Comparison of ENCODE assay signal across 15 cellular contexts in the genomic region with DNA sequence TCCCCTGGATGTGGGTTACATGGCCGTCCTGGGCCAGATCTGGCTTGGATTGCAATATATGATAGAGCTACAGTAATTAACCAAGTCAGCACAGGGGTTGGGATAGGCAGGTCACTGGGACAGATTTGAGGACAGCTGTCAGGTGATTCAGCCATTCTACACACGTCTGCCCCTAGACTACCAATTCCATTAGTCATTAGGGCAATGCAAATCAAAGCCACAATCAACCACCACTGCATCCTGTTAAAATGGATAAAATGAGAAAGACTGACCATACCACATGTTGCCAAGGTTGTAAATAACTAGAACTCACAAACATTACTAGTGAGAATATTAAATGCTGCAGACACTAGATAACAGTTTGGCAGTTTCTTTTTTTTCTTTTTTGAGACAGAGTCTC. TPM values are rescaled to one million over a fixed set of nuclear protein-coding genes. Genes with fewer than 3 reads are reported as not detected.
DNase-seq lines count a peak whose midpoint lies in the region; ATAC-seq and TF ChIP-seq lines count a peak whose summit lies in the region.
"Had no signal": no experiment of that assay in that cellular context is flagged by ENCODE, and none has a peak within 500 bp of the region (broad histone marks: within the 10 kb centered on the region; RNA-seq: fewer than 3 reads in every experiment).

No MANE protein-coding gene starts in this region.

- H3K27me3 Mint-ChIP-seq in activated CD8-positive, alpha-beta memory T cell treated with anti-CD3 and anti-CD28 coated beads, Interleukin-2, amount 10 ng/mL, durations not matched to agents 7 days and 5 days, result no peaks in the 10 kb centered on the region
- no peaks in the 10 kb centered on the region for H3K27me3 Mint-ChIP-seq in stimulated activated memory B cell treated with anti-CD40 and anti-IgM and Interleukin-4, amounts not matched to agents 10 μg/mL and 1 μg/mL and 100 μg/mL, for 72 hours
- H3K27me3 Mint-ChIP-seq: activated naive CD8-positive, alpha-beta T cell treated with anti-CD3 and anti-CD28 coated beads, Interleukin-2, amount 10 ng/mL, durations not matched to agents 7 days and 5 days; memory B cell had no signal

- no peak overlapping the region for H3K4me3 ChIP-seq in fibroblast of mammary gland (ENCODE audit: control insufficient read depth, low read depth, low read length)
- H3K4me3 ChIP-seq: esophagus squamous epithelium, spleen had no signal

- DNase-seq in activated CD8-positive, alpha-beta memory T cell treated with anti-CD3 and anti-CD28 coated beads, Interleukin-2, amount 10 ng/mL, durations not matched to agents 7 days and 5 days, result no peak
- DNase-seq in activated CD8-positive, alpha-beta memory T cell treated with anti-CD3 and anti-CD28 coated beads for 24 hours, result no peak
- DNase-seq in SW480 (ENCODE audit: low spot score) (peak; percentile 48), fibroblast of mammary gland (ENCODE audit: low read depth) (peak; percentile 69)
- DNase-seq: activated naive CD8-positive, alpha-beta T cell treated with anti-CD3 and anti-CD28 coated beads, Interleukin-2, amount 10 ng/mL, durations not matched to agents 7 days and 5 days; esophagus squamous epithelium; NCI-H1930; occipital lobe; SHP77; spleen had no signal

- no peak for TF ChIP-seq CTCF in fibroblast of mammary gland (conservative IDR thresholded peaks at IDR 0.05; ENCODE audit: control insufficient read depth, insufficient read depth, low read depth, low read length)

- peak; percentile 33 for ATAC-seq in activated CD8-positive, alpha-beta memory T cell treated with anti-CD3 and anti-CD28 coated beads, Interleukin-2, amount 10 ng/mL, durations not matched to agents 7 days and 5 days
- ATAC-seq in stimulated activated memory B cell treated with anti-CD40 and anti-IgM and Interleukin-4, amounts not matched to agents 10 μg/mL and 1 μg/mL and 100 μg/mL, for 72 hours, result peak; percentile 43
- no peak for ATAC-seq in HG03280 (IDR thresholded peaks at IDR 0.05; ENCODE audit: unreplicated experiment)
- no peak for ATAC-seq in GM21515 (IDR thresholded peaks at IDR 0.05; ENCODE audit: unreplicated experiment)
- no peak for ATAC-seq in GM18868 (IDR thresholded peaks at IDR 0.05; ENCODE audit: unreplicated experiment)

- H3K27ac Mint-ChIP-seq in activated CD8-positive, alpha-beta memory T cell treated with anti-CD3 and anti-CD28 coated beads, Interleukin-2, amount 10 ng/mL, durations not matched to agents 7 days and 5 days, result no peak overlapping the region
- no peak overlapping the region for H3K27ac Mint-ChIP-seq in stimulated activated memory B cell treated with anti-CD40 and anti-IgM and Interleukin-4, amounts not matched to agents 10 μg/mL and 1 μg/mL and 100 μg/mL, for 72 hours
- H3K27ac Mint-ChIP-seq: activated naive CD8-positive, alpha-beta T cell treated with anti-CD3 and anti-CD28 coated beads, Interleukin-2, amount 10 ng/mL, durations not matched to agents 7 days and 5 days; memory B cell had no signal

- CTCF ChIA-PET in activated CD8-positive, alpha-beta memory T cell treated with anti-CD3 and anti-CD28 coated beads, Interleukin-2, amount 10 ng/mL, durations not matched to agents 7 days and 5 days (lab: Charles Lee), result no interaction called here

- peaks cover 46% of the 10 kb centered on the region for H3K36me3 Mint-ChIP-seq in activated CD8-positive, alpha-beta memory T cell treated with anti-CD3 and anti-CD28 coated beads, Interleukin-2, amount 10 ng/mL, durations not matched to agents 7 days and 5 days
- peaks cover 14% of the 10 kb centered on the region for H3K36me3 Mint-ChIP-seq in stimulated activated memory B cell treated with anti-CD40 and anti-IgM and Interleukin-4, amounts not matched to agents 10 μg/mL and 1 μg/mL and 100 μg/mL, for 72 hours

- no peaks in the 10 kb centered on the region for H3K9me3 Mint-ChIP-seq in activated CD8-positive, alpha-beta memory T cell treated with anti-CD3 and anti-CD28 coated beads, Interleukin-2, amount 10 ng/mL, durations not matched to agents 7 days and 5 days (ENCODE audit: low read depth)
- no peaks in the 10 kb centered on the region for H3K9me3 Mint-ChIP-seq in stimulated activated memory B cell treated with anti-CD40 and anti-IgM and Interleukin-4, amounts not matched to agents 10 μg/mL and 1 μg/mL and 100 μg/mL, for 72 hours
- H3K9me3 Mint-ChIP-seq: activated naive CD8-positive, alpha-beta T cell treated with anti-CD3 and anti-CD28 coated beads, Interleukin-2, amount 10 ng/mL, durations not matched to agents 7 days and 5 days; memory B cell had no signal

- H3K4me3 Mint-ChIP-seq in activated CD8-positive, alpha-beta memory T cell treated with anti-CD3 and anti-CD28 coated beads, Interleukin-2, amount 10 ng/mL, durations not matched to agents 7 days and 5 days, result no peak overlapping the region
- H3K4me3 Mint-ChIP-seq in stimulated activated memory B cell treated with anti-CD40 and anti-IgM and Interleukin-4, amounts not matched to agents 10 μg/mL and 1 μg/mL and 100 μg/mL, for 72 hours, result no peak overlapping the region
- H3K4me3 Mint-ChIP-seq: activated naive CD8-positive, alpha-beta T cell treated with anti-CD3 and anti-CD28 coated beads, Interleukin-2, amount 10 ng/mL, durations not matched to agents 7 days and 5 days; memory B cell had no signal

- no peaks in the 10 kb centered on the region for H3K4me1 Mint-ChIP-seq in activated CD8-positive, alpha-beta memory T cell treated with anti-CD3 and anti-CD28 coated beads, Interleukin-2, amount 10 ng/mL, durations not matched to agents 7 days and 5 days
- H3K4me1 Mint-ChIP-seq in stimulated activated memory B cell treated with anti-CD40 and anti-IgM and Interleukin-4, amounts not matched to agents 10 μg/mL and 1 μg/mL and 100 μg/mL, for 72 hours, result no peaks in the 10 kb centered on the region

RNA-seq across cellular contexts. Expression of gene C21orf58, which starts 16.0 kb away (rescaled TPM):
- 10 to 100 TPM; 48.4 to 82.1 TPM for total RNA-seq in activated CD8-positive, alpha-beta memory T cell treated with anti-CD3 and anti-CD28 coated beads, Interleukin-2, amount 10 ng/mL, durations not matched to agents 7 days and 5 days

RNA-seq across cellular contexts. Expression of gene PCNT, which starts 16.3 kb away (rescaled TPM):
- 100 to 1,000 TPM in 1 of 2 experiments, 10 to 100 TPM in 1; 89.7 to 104 TPM for total RNA-seq in activated CD8-positive, alpha-beta memory T cell treated with anti-CD3 and anti-CD28 coated beads, Interleukin-2, amount 10 ng/mL, durations not matched to agents 7 days and 5 days

RNA-seq across cellular contexts. Expression of gene YBEY, which starts 21.5 kb away (rescaled TPM):
- 1 to 10 TPM; 6.9 to 9.1 TPM for total RNA-seq in activated CD8-positive, alpha-beta memory T cell treated with anti-CD3 and anti-CD28 coated beads, Interleukin-2, amount 10 ng/mL, durations not matched to agents 7 days and 5 days

RNA-seq across cellular contexts. Expression of gene MCM3AP, which starts 22.2 kb away (rescaled TPM):
- total RNA-seq in activated CD8-positive, alpha-beta memory T cell treated with anti-CD3 and anti-CD28 coated beads, Interleukin-2, amount 10 ng/mL, durations not matched to agents 7 days and 5 days, result 100 to 1,000 TPM; 134 to 139 TPM

Comparison
In these comparisons a context has a peak if more than half of its experiments do, and no peak if none do; other contexts are left out.
1. ATAC-seq: peak in activated CD8-positive, alpha-beta memory T cell treated with anti-CD3 and anti-CD28 coated beads, Interleukin-2, amount 10 ng/mL, durations not matched to agents 7 days and 5 days (single experiment) and stimulated activated memory B cell treated with anti-CD40 and anti-IgM and Interleukin-4, amounts not matched to agents 10 μg/mL and 1 μg/mL and 100 μg/mL, for 72 hours (single experiment); none in HG03280 (single experiment), GM21515 (single experiment) and GM18868 (single experiment).
2. DNase-seq: peak in SW480 (single experiment) and fibroblast of mammary gland (single experiment); none in activated CD8-positive, alpha-beta memory T cell treated with anti-CD3 and anti-CD28 coated beads, Interleukin-2, amount 10 ng/mL, durations not matched to agents 7 days and 5 days (single experiment) and activated CD8-positive, alpha-beta memory T cell treated with anti-CD3 and anti-CD28 coated beads for 24 hours (single experiment).